ENCODE assay signal across 20 cellular contexts in genomic region chr20:61571221-61571620, GRCh38.
DNase-seq lines count a peak whose midpoint lies in the region; FAIRE-seq and TF ChIP-seq lines count a peak whose summit lies in the region.
"Had no signal": no experiment of that assay in that cellular context is flagged by ENCODE, and none has a peak within 500 bp of the region (broad histone marks: within the 10 kb centered on the region; RNA-seq: fewer than 3 reads in every experiment).

No MANE protein-coding gene starts in this region.

- H3K27ac ChIP-seq in kidney (ENCODE audit: low read depth in 2 of 2, low read length in 2 of 2) (no peak overlapping the region), osteoblast (ENCODE audit: low read depth, low read length) (no peak overlapping the region), A673 (ENCODE audit: low read depth, low read length, poor library complexity, severe bottlenecking) (no peak overlapping the region)
- H3K27ac ChIP-seq: 22Rv1 had no signal

- H3K4me1 ChIP-seq in kidney (ENCODE audit: control insufficient read depth in 1 of 2, insufficient read depth in 1 of 2, low read depth in 1 of 2, low read length in 2 of 2) (no peaks in the 10 kb centered on the region), osteoblast (ENCODE audit: insufficient read depth, low read length) (no peaks in the 10 kb centered on the region), A673 (ENCODE audit: insufficient read depth, low read length, poor library complexity, severe bottlenecking) (no peaks in the 10 kb centered on the region)

- no peak overlapping the region for H3K4me2 ChIP-seq in osteoblast (ENCODE audit: insufficient read depth, low read length)
- H3K4me2 ChIP-seq: GM23338 had no signal

- DNase-seq in HTR-8/SVneo (ENCODE audit: insufficient read length, low spot score) (no peak), kidney (peak; percentile 61), osteoblast (ENCODE audit: insufficient read length, low spot score, missing footprints) (peak; percentile 47), A673 (ENCODE audit: low spot score) (no peak), NCI-H2029 (lab: John Stamatoyannopoulos, UW) (no peak), HCEC 1CT (no peak)
- DNase-seq: ACHN; C1 segment of cervical spinal cord; Calu3; CD4-positive, alpha-beta memory T cell; COR-L47; DMS53; GF-D8; H9; HFFc6 had no signal

- CTCF ChIA-PET in A673 (lab: Charles Lee) = no interaction called here

- intact Hi-C loops in kidney (cut with DNase I) = no loop called here
- intact Hi-C loops in A673 (cut with micrococcal nuclease; ENCODE audit: unreplicated experiment) = no loop called here

- POLR2A ChIA-PET in A673 (lab: Charles Lee; ENCODE audit: low non-redundant PET) = no interaction called here

- FAIRE-seq in HTR-8/SVneo (lab: Jason Lieb, UNC) (peak; percentile 79), kidney (lab: Jason Lieb, UNC) (no peak)
- FAIRE-seq: A204.1, GM12891, GM18507 had no signal

- BruUV-seq in A673 (replicated peaks; lab: Mats Ljungman, UMichigan) = no TSS peak

- H2AFZ ChIP-seq in osteoblast (ENCODE audit: low read length) = no peak overlapping the region
- H2AFZ ChIP-seq: GM23338 had no signal

- H3K9ac ChIP-seq in kidney (ENCODE audit: low read length in 2 of 2) = no peak overlapping the region

- H3K4me3 ChIP-seq in kidney (ENCODE audit: low read length in 2 of 2) (no peak overlapping the region), osteoblast (ENCODE audit: insufficient read depth, low read length) (no peak overlapping the region), A673 (ENCODE audit: low read depth, low read length, poor library complexity, severe bottlenecking) (no peak overlapping the region)
- H3K4me3 ChIP-seq: GM23338 had no signal

- H4K20me1 ChIP-seq in osteoblast (ENCODE audit: insufficient read depth, low read length) = no peaks in the 10 kb centered on the region

- no peaks in the 10 kb centered on the region for H3K79me2 ChIP-seq in osteoblast (ENCODE audit: insufficient read depth, low read length)

- no peaks in the 10 kb centered on the region for H3K9me3 ChIP-seq in kidney (ENCODE audit: control insufficient read depth in 1 of 2, low read length in 2 of 2)
- no peaks in the 10 kb centered on the region for H3K9me3 ChIP-seq in osteoblast (ENCODE audit: low read depth, low read length)
- no peaks in the 10 kb centered on the region for H3K9me3 ChIP-seq in A673 (ENCODE audit: low read depth, low read length, poor library complexity, severe bottlenecking)

- TF ChIP-seq CTCF in kidney (IDR thresholded peaks at IDR 0.05; ENCODE audit: borderline replicate concordance, extremely low read depth, insufficient read depth) (no peak), osteoblast (IDR thresholded peaks at IDR 0.05; ENCODE audit: extremely low read depth, low read depth, low read length) (no peak), A673 (conservative IDR thresholded peaks at IDR 0.05; ENCODE audit: low read depth, low read length) (no peak)

- no peaks in the 10 kb centered on the region for H3K27me3 ChIP-seq in osteoblast (ENCODE audit: insufficient read depth, low read length)
- peaks cover 11% of the 10 kb centered on the region for H3K27me3 ChIP-seq in A673 (replicated peaks; ENCODE audit: insufficient read depth, low read depth, low read length, poor library complexity)

- H3K36me3 ChIP-seq in kidney (ENCODE audit: control insufficient read depth in 1 of 2, insufficient read depth in 2 of 2, low read length in 2 of 2) (no peaks in the 10 kb centered on the region), osteoblast (ENCODE audit: insufficient read depth, low read length) (no peaks in the 10 kb centered on the region), A673 (ENCODE audit: insufficient read depth, low read length, poor library complexity, severe bottlenecking) (no peaks in the 10 kb centered on the region)

Comparison
In these comparisons a context has a peak if more than half of its experiments do, and no peak if none do; other contexts are left out.
1. DNase-seq: peak in kidney (single experiment) and osteoblast (single experiment); none in HTR-8/SVneo (single experiment), A673 (single experiment), NCI-H2029 (single experiment) and HCEC 1CT (single experiment).